In genomic region chr2:191748050-191748449, GRCh38 we compare ENCODE assay signal across 11 cellular contexts.
DNase-seq lines count a peak whose midpoint lies in the region; ATAC-seq and TF ChIP-seq lines count a peak whose summit lies in the region.
"Had no signal": no experiment of that assay in that cellular context is flagged by ENCODE, and none has a peak within 500 bp of the region (broad histone marks: within the 10 kb centered on the region; RNA-seq: fewer than 3 reads in every experiment).

No MANE protein-coding gene starts in this region.

- ATAC-seq in GM19397 (IDR thresholded peaks at IDR 0.05; ENCODE audit: unreplicated experiment), result peak; percentile 36
- ATAC-seq in HG03039 (IDR thresholded peaks at IDR 0.05; ENCODE audit: unreplicated experiment), result peak; percentile 33
- ATAC-seq: K562 had no signal

- TF ChIP-seq CTCF in astrocyte of the spinal cord (IDR thresholded peaks at IDR 0.05; ENCODE audit: low read depth, low read length), result no peak

- DNase-seq in ELR (ENCODE audit: low read depth) (peak; percentile 50), astrocyte of the spinal cord (ENCODE audit: low read depth, low spot score) (peak; percentile 24), cerebellum (ENCODE audit: low spot score) (no peak), C1 segment of cervical spinal cord (lab: John Stamatoyannopoulos, UW) (no peak), NCI-H1694 (lab: John Stamatoyannopoulos, UW) (no peak)
- no peak for DNase-seq in activated naive CD4-positive, alpha-beta T cell treated with anti-CD3 and anti-CD28 coated beads, Interleukin-2, amount 50 U/mL, for 16 hours
- DNase-seq: activated B cell treated with CpG ODN at 0.5 μM for 24 hours, hypothalamus had no signal

- in situ Hi-C loops in astrocyte of the spinal cord (cut with HindIII; ENCODE audit: low sequenced_read_pairs), result no loop called here

- no peak overlapping the region for H3K4me3 ChIP-seq in astrocyte of the spinal cord (ENCODE audit: low read depth, low read length)
- H3K4me3 ChIP-seq: K562 had no signal

Comparison
In these comparisons a context has a peak if more than half of its experiments do, and no peak if none do; other contexts are left out.
1. DNase-seq: peak in ELR (single experiment) and astrocyte of the spinal cord (single experiment); none in cerebellum (single experiment), C1 segment of cervical spinal cord (0 of 14), NCI-H1694 (single experiment) and activated naive CD4-positive, alpha-beta T cell treated with anti-CD3 and anti-CD28 coated beads, Interleukin-2, amount 50 U/mL, for 16 hours (single experiment).